Comparison of ENCODE assay signal across 8 cellular contexts in genomic region chr7:148575640-148576411, GRCh38. TPM values are rescaled to one million over a fixed set of nuclear protein-coding genes. Genes with fewer than 3 reads are reported as not detected.
A peak's percentile ranks its signal among the peaks of the same experiment; 100 is the strongest.
DNase-seq lines count a peak whose midpoint lies in the region; ATAC-seq and TF ChIP-seq lines count a peak whose summit lies in the region.

No MANE protein-coding gene starts in this region.

- no peaks in the 10 kb centered on the region for H3K9me3 ChIP-seq in DOHH2 (ENCODE audit: control insufficient read depth, insufficient read depth, low read length)
- no peaks in the 10 kb centered on the region for H3K9me3 ChIP-seq in RWPE2 (ENCODE audit: severe bottlenecking)
- no peaks in the 10 kb centered on the region for H3K9me3 ChIP-seq in psoas muscle

- no peaks in the 10 kb centered on the region for H3K9me2 ChIP-seq in DOHH2 (replicated peaks; ENCODE audit: control insufficient read depth, low read length)

- no peaks in the 10 kb centered on the region for H3K9me3 Mint-ChIP-seq in glutamatergic neuron (ENCODE audit: unreplicated experiment)

- H3K4me2 ChIP-seq in DOHH2 (ENCODE audit: low read length) = no peak overlapping the region

- H3K79me2 ChIP-seq in DOHH2 (ENCODE audit: control insufficient read depth, low read length) = no peaks in the 10 kb centered on the region

- ATAC-seq in GM21786 (IDR thresholded peaks at IDR 0.05; ENCODE audit: unreplicated experiment) (peak; percentile 86), RWPE2 (ENCODE audit: low read depth) (peak; percentile 81), psoas muscle (peak; percentile 65 to 87 (median 73)), GM18517 (IDR thresholded peaks at IDR 0.05; ENCODE audit: unreplicated experiment) (no peak)

- TF ChIP-seq CTCF in DOHH2 (IDR thresholded peaks at IDR 0.05; ENCODE audit: low read depth, low read length, poor library complexity, severe bottlenecking) (peak; percentile 98), RWPE2 (IDR thresholded peaks at IDR 0.05; ENCODE audit: poor library complexity, severe bottlenecking) (peak; percentile 87), glutamatergic neuron (IDR thresholded peaks at IDR 0.05; ENCODE audit: partially characterized antibody, unreplicated experiment) (peak; percentile 90), psoas muscle (IDR thresholded peaks at IDR 0.05) (peak; percentile 84)

- H3K27ac Mint-ChIP-seq in glutamatergic neuron (ENCODE audit: unreplicated experiment) = no peak overlapping the region

- peaks cover 2% of the 10 kb centered on the region for H3K27me3 Mint-ChIP-seq in glutamatergic neuron (ENCODE audit: unreplicated experiment)

- H3K27me3 ChIP-seq in DOHH2 (ENCODE audit: control insufficient read depth, low read length) = peaks cover 6% of the 10 kb centered on the region; the same call in 1 of the 2 replicates
- H3K27me3 ChIP-seq in RWPE2 (ENCODE audit: insufficient read depth, poor library complexity, severe bottlenecking) = no peaks in the 10 kb centered on the region
- H3K27me3 ChIP-seq in psoas muscle (ENCODE audit: insufficient read depth in 3 of 3, low read length in 2 of 3) = no peaks in the 10 kb centered on the region

- intact Hi-C loops in psoas muscle (cut with DNase I) = loop anchor here (2.0 to 10.0 kb wide), 4 partner anchors 119 to 391 kb away; partner anchors contain the start of gene CUL1 (in 1 of the 2)

- H3K27ac ChIP-seq in DOHH2 (ENCODE audit: low read depth, low read length) (no peak overlapping the region), RWPE2 (ENCODE audit: poor library complexity, severe bottlenecking) (no peak overlapping the region), psoas muscle (no peak overlapping the region)

- H3K4me1 ChIP-seq in DOHH2 (ENCODE audit: control insufficient read depth, low read length) = peaks cover 4% of the 10 kb centered on the region; the same call in 1 of the 2 replicates
- H3K4me1 ChIP-seq in RWPE2 (ENCODE audit: insufficient read depth, poor library complexity, severe bottlenecking) = no peaks in the 10 kb centered on the region
- H3K4me1 ChIP-seq in psoas muscle = no peaks in the 10 kb centered on the region

- H3K36me3 ChIP-seq in DOHH2 (ENCODE audit: control insufficient read depth, low read length) (no peaks in the 10 kb centered on the region), RWPE2 (ENCODE audit: low read depth) (no peaks in the 10 kb centered on the region), psoas muscle (ENCODE audit: insufficient read depth in 1 of 2, low read depth in 1 of 2) (no peaks in the 10 kb centered on the region)

- DNase-seq in LoVo (ENCODE audit: low spot score) (peak; percentile 66), RWPE2 (ENCODE audit: low spot score) (no peak), glutamatergic neuron (peak; percentile 77), psoas muscle (peak; percentile 58 to 71)
- peak; percentile 33 to 65 (median 53) for DNase-seq in activated naive CD4-positive, alpha-beta T cell (lab: John Stamatoyannopoulos, UW)

- H3K4me3 ChIP-seq in DOHH2 (ENCODE audit: low read length) = no peak overlapping the region
- no peak overlapping the region for H3K4me3 ChIP-seq in RWPE2 (ENCODE audit: severe bottlenecking)
- no peak overlapping the region for H3K4me3 ChIP-seq in psoas muscle

- H3F3A ChIP-seq in DOHH2 (ENCODE audit: control insufficient read depth, insufficient read depth) = no peaks in the 10 kb centered on the region

- WGBS in psoas muscle, 3 donors = 42 to 53% (median 43%) methylated on average over 8 of the region's 8 CpGs

- H3K36me3 Mint-ChIP-seq in glutamatergic neuron (ENCODE audit: unreplicated experiment) = peaks cover 4% of the 10 kb centered on the region

- no peaks in the 10 kb centered on the region for H4K20me1 ChIP-seq in DOHH2 (ENCODE audit: control insufficient read depth, insufficient read depth, low read depth, low read length)

- H3K4me1 Mint-ChIP-seq in glutamatergic neuron (ENCODE audit: low read depth, unreplicated experiment) = peaks cover 5% of the 10 kb centered on the region

- no peak overlapping the region for H3K4me3 Mint-ChIP-seq in glutamatergic neuron (ENCODE audit: unreplicated experiment)

RNA-seq across cellular contexts. Expression of gene C7orf33, which starts 14.7 kb away (rescaled TPM):
- not detected for total RNA-seq in glutamatergic neuron (ENCODE audit: unreplicated experiment)
- not detected for total RNA-seq in psoas muscle
- polyA plus RNA-seq in psoas muscle = not detected
